Comparison of ENCODE assay signal across 19 cellular contexts in genomic region chr17:27939489-27940465, GRCh38. TPM values are rescaled to one million over a fixed set of nuclear protein-coding genes. Genes with fewer than 3 reads are reported as not detected.
DNase-seq lines count a peak whose midpoint lies in the region; ATAC-seq and TF ChIP-seq lines count a peak whose summit lies in the region.
"Had no signal": no experiment of that assay in that cellular context is flagged by ENCODE, and none has a peak within 500 bp of the region (broad histone marks: within the 10 kb centered on the region; RNA-seq: fewer than 3 reads in every experiment).

No MANE protein-coding gene starts in this region.

- TF ChIP-seq CTCF in GM12864 (IDR thresholded peaks at IDR 0.05; ENCODE audit: low read depth, low read length, missing control alignments) (no peak), GM20000 (IDR thresholded peaks at IDR 0.05; ENCODE audit: extremely low read depth, missing control alignments) (no peak), dorsolateral prefrontal cortex (IDR thresholded peaks at IDR 0.05 in 54 of 56, conservative IDR thresholded peaks at IDR 0.05 in 2 of 56; ENCODE audit: low read depth in 1 of 56, partially characterized antibody in 56 of 56) (no peak)

- H3K4me3 Mint-ChIP-seq in activated T-cell treated with anti-CD3 and anti-CD28 coated beads, Interleukin-2, amount 50 U/mL, for 72 hours: no peak overlapping the region
- H3K4me3 Mint-ChIP-seq: activated T-cell treated with anti-CD3 and anti-CD28 coated beads, Interleukin-2, amount 50 U/mL, for 4 hours; nephron progenitor cell; stimulated activated naive CD8-positive, alpha-beta T cell treated with anti-CD3 and anti-CD28 coated beads, Interleukin-15, amount 100 ng/mL, for 72 hours had no signal

- POLR2A ChIA-PET in HEK293T (lab: Yijun Ruan, JAX): interaction anchor here (1.0 kb wide), 1 partner anchor 46 kb away, joined by 3 read pairs; the partner anchor contains the start of gene LYRM9

- peak; percentile 31 for DNase-seq in GM12864 (ENCODE audit: low read depth)
- peak; percentile 49 for DNase-seq in GM20000 (ENCODE audit: low spot score)
- DNase-seq in NCI-H526 (lab: John Stamatoyannopoulos, UW): peak; percentile 94 to 96
- no peak for DNase-seq in dorsolateral prefrontal cortex
- DNase-seq in HEK293T (ENCODE audit: extremely low spot score): no peak
- DNase-seq in activated T-cell treated with anti-CD3 and anti-CD28 coated beads, Interleukin-2, amount 50 U/mL, for 72 hours: no peak
- no peak for DNase-seq in NCI-H82 (lab: John Stamatoyannopoulos, UW)
- no peak for DNase-seq in hypothalamus (lab: John Stamatoyannopoulos, UW)
- DNase-seq: activated T-cell treated with anti-CD3 and anti-CD28 coated beads, Interleukin-2, amount 50 U/mL, for 4 hours; AML-193; cortex of kidney; DND-41; esophagus squamous epithelium; IMR-90; NCI-H1930; nephron progenitor cell; sigmoid colon; stimulated activated naive CD8-positive, alpha-beta T cell treated with anti-CD3 and anti-CD28 coated beads, Interleukin-15, amount 100 ng/mL, for 72 hours had no signal

- H3K4me1 Mint-ChIP-seq in activated T-cell treated with anti-CD3 and anti-CD28 coated beads, Interleukin-2, amount 50 U/mL, for 72 hours (ENCODE audit: low read depth): no peaks in the 10 kb centered on the region
- H3K4me1 Mint-ChIP-seq: stimulated activated naive CD8-positive, alpha-beta T cell treated with anti-CD3 and anti-CD28 coated beads, Interleukin-15, amount 100 ng/mL, for 72 hours had no signal

- H3K27ac ChIP-seq in dorsolateral prefrontal cortex: peak overlapping the region in 48 of 59 donors; percentile 7 to 79 (median 60)
- H3K27ac ChIP-seq: esophagus squamous epithelium, sigmoid colon had no signal

- H3K36me3 Mint-ChIP-seq in activated T-cell treated with anti-CD3 and anti-CD28 coated beads, Interleukin-2, amount 50 U/mL, for 72 hours (ENCODE audit: insufficient read depth in 2 of 2): no peaks in the 10 kb centered on the region

- ATAC-seq in activated T-cell treated with anti-CD3 and anti-CD28 coated beads, Interleukin-2, amount 50 U/mL, for 72 hours (replicated peaks in 1 of 2): no peak
- ATAC-seq: activated T-cell treated with anti-CD3 and anti-CD28 coated beads, Interleukin-2, amount 50 U/mL, for 4 hours; stimulated activated naive CD8-positive, alpha-beta T cell treated with anti-CD3 and anti-CD28 coated beads, Interleukin-15, amount 100 ng/mL, for 72 hours had no signal

- intact Hi-C loops in dorsolateral prefrontal cortex (cut with DNase I): loop anchor here in 1 of 2 donors (10.0 kb wide), 1 partner anchor 45 kb away; the partner anchor contains the start of gene LYRM9

- H3K27me3 ChIP-seq in dorsolateral prefrontal cortex: no peaks in the 10 kb centered on the region

- peaks cover 14% of the 10 kb centered on the region for H3K27me3 Mint-ChIP-seq in activated T-cell treated with anti-CD3 and anti-CD28 coated beads, Interleukin-2, amount 50 U/mL, for 72 hours (ENCODE audit: low read depth)

- no peaks in the 10 kb centered on the region for H3K9me3 Mint-ChIP-seq in activated T-cell treated with anti-CD3 and anti-CD28 coated beads, Interleukin-2, amount 50 U/mL, for 72 hours
- H3K9me3 Mint-ChIP-seq: activated T-cell treated with anti-CD3 and anti-CD28 coated beads, Interleukin-2, amount 50 U/mL, for 4 hours; stimulated activated naive CD8-positive, alpha-beta T cell treated with anti-CD3 and anti-CD28 coated beads, Interleukin-15, amount 100 ng/mL, for 72 hours had no signal

- CTCF ChIA-PET in HEK293T (lab: Yijun Ruan, JAX): no interaction called here

- H3K4me3 ChIP-seq in GM12864 (ENCODE audit: low read depth, low read length) (no peak overlapping the region), dorsolateral prefrontal cortex (no peak overlapping the region)
- H3K4me3 ChIP-seq: esophagus squamous epithelium, lung, sigmoid colon had no signal

- no peak overlapping the region for H3K27ac Mint-ChIP-seq in activated T-cell treated with anti-CD3 and anti-CD28 coated beads, Interleukin-2, amount 50 U/mL, for 72 hours
- H3K27ac Mint-ChIP-seq: nephron progenitor cell; stimulated activated naive CD8-positive, alpha-beta T cell treated with anti-CD3 and anti-CD28 coated beads, Interleukin-15, amount 100 ng/mL, for 72 hours had no signal

TF ChIP-seq in HEK293T, 16 proteins besides CTCF, POLR2A, EP300 and RAD21:
- TF ChIP-seq L3MBTL2 (conservative IDR thresholded peaks at IDR 0.05): no peak
- no peak for TF ChIP-seq PKNOX1 (IDR thresholded peaks at IDR 0.05)
- TF ChIP-seq SUZ12 (IDR thresholded peaks at IDR 0.05): no peak
- TF ChIP-seq FOXA1 (IDR thresholded peaks at IDR 0.05): no peak
- no peak for TF ChIP-seq NFRKB (IDR thresholded peaks at IDR 0.05)
- TF ChIP-seq SP1 (IDR thresholded peaks at IDR 0.05): no peak
- TF ChIP-seq BHLHE40 (IDR thresholded peaks at IDR 0.05; ENCODE audit: borderline replicate concordance): no peak
- TF ChIP-seq TARDBP (IDR thresholded peaks at IDR 0.05): no peak
- TF ChIP-seq LEF1 (IDR thresholded peaks at IDR 0.05; ENCODE audit: borderline replicate concordance): no peak
- TF ChIP-seq ELF4 (IDR thresholded peaks at IDR 0.05): no peak
- no peak for TF ChIP-seq ZNF384 (IDR thresholded peaks at IDR 0.05)
TF ChIP-seq in HEK293T: peak in this region for 0.

RNA-seq across cellular contexts. Expression of gene LYRM9, which starts 46.6 kb away (rescaled TPM):
- 10 to 100 TPM in 119 of 120 experiments, 1 to 10 TPM in 1; 9.1 to 68.0 (median 37.2) TPM for total RNA-seq in dorsolateral prefrontal cortex
- total RNA-seq in activated T-cell treated with anti-CD3 and anti-CD28 coated beads, Interleukin-2, amount 50 U/mL, for 72 hours: 10 to 100 TPM; 11.1 to 11.3 TPM

Comparison
In these comparisons a context has a peak if more than half of its experiments do, and no peak if none do; other contexts are left out.
1. DNase-seq: peak in GM12864 (single experiment), GM20000 (single experiment) and NCI-H526 (2 of 2); none in dorsolateral prefrontal cortex (0 of 10), HEK293T (single experiment), activated T-cell treated with anti-CD3 and anti-CD28 coated beads, Interleukin-2, amount 50 U/mL, for 72 hours (0 of 2), NCI-H82 (single experiment) and hypothalamus (0 of 51).